ENCODE assay signal across 11 cellular contexts in the genomic region with DNA sequence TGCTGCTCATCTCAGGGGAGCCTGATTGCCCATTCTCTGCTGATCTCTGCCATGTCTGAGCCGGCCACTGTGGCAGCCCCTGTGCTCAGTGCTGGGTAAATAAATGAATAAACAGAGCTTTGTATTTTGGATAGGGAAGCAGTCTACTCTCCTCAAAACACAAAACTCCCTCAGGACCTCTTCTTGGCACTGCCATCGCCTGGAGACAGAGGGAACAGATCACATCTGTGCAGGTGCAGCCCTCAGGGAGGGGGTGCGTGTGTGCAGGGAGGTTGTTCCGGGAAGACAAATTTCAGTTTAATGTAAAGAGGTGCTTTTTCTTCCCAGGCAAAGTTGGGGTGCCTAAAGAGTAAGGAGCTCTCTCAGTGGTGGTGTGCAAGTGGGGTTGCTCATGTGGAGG. TPM values are rescaled to one million over a fixed set of nuclear protein-coding genes. Genes with fewer than 3 reads are reported as not detected.
DNase-seq lines count a peak whose midpoint lies in the region; FAIRE-seq and TF ChIP-seq lines count a peak whose summit lies in the region.
"Had no signal": no experiment of that assay in that cellular context is flagged by ENCODE, and none has a peak within 500 bp of the region (broad histone marks: within the 10 kb centered on the region; RNA-seq: fewer than 3 reads in every experiment).

No MANE protein-coding gene starts in this region.

- no peak for TF ChIP-seq POLR2A in transverse colon (IDR thresholded peaks at IDR 0.05)

- intact Hi-C loops in MCF 10A (cut with micrococcal nuclease), result no loop called here
- intact Hi-C loops in mammary epithelial cell (cut with micrococcal nuclease), result loop anchor here (5.0 kb wide), 1 partner anchor 98 kb away; a partner anchor contains a TSS
- intact Hi-C loops in transverse colon (cut with DNase I; ENCODE audit: low total_unique reads), result no loop called here

- no peaks in the 10 kb centered on the region for H3K9me3 ChIP-seq in mammary epithelial cell (replicated peaks; ENCODE audit: insufficient read depth, low read length)
- no peaks in the 10 kb centered on the region for H3K9me3 ChIP-seq in iPS-18a (ENCODE audit: control insufficient read depth, low read depth, low read length)
- H3K9me3 ChIP-seq in transverse colon, result no peaks in the 10 kb centered on the region
- H3K9me3 ChIP-seq in MG63, result no peaks in the 10 kb centered on the region

- H3K27me3 ChIP-seq in mammary epithelial cell (ENCODE audit: insufficient read depth, low read length) (no peaks in the 10 kb centered on the region), iPS-18a (ENCODE audit: control insufficient read depth, insufficient read depth, low read length) (no peaks in the 10 kb centered on the region), transverse colon (no peaks in the 10 kb centered on the region), MG63 (no peaks in the 10 kb centered on the region)

- BruUV-seq in MCF 10A (replicated peaks; lab: Mats Ljungman, UMichigan), result no TSS peak
- no TSS peak for BruUV-seq in mammary epithelial cell (replicated peaks; lab: Mats Ljungman, UMichigan)

- DNase-seq in MCF 10A (ENCODE audit: unreplicated experiment) (no peak), mammary epithelial cell (no peak), SK-MEL-5 (ENCODE audit: low read depth, low spot score) (peak; percentile 62), transverse colon (peak; percentile 27), NOMO-1 treated with DMSO at 0.1 percent for 48 hours (lab: John Stamatoyannopoulos, UW; ENCODE audit: unreplicated experiment) (no peak), MG63 (no peak), RCC 7860 (ENCODE audit: low spot score) (no peak)
- DNase-seq: foreskin fibroblast; stimulated activated naive CD4-positive, alpha-beta T cell had no signal

- H2AFZ ChIP-seq in mammary epithelial cell (ENCODE audit: low read depth, low read length), result no peak overlapping the region

- in situ Hi-C loops in mammary epithelial cell (cut with MboI; ENCODE audit: low sequenced_read_pairs in 2 of 2), result no loop called here
- in situ Hi-C loops in SK-MEL-5 (cut with HindIII; ENCODE audit: low pct_unique_long_range_greater_than_20kb, low sequenced_read_pairs), result no loop called here
- in situ Hi-C loops in transverse colon (cut with MboI; ENCODE audit: low pct_ligation_motif_present in 1 of 4, low pct_unique_long_range_greater_than_20kb in 1 of 4, low sequenced_read_pairs in 3 of 4), result no loop called here

- peak overlapping the region; percentile 68 for H3K4me3 Mint-ChIP-seq in MCF 10A (ENCODE audit: unreplicated experiment)

- H3K27me3 Mint-ChIP-seq in MCF 10A (ENCODE audit: insufficient read depth, unreplicated experiment), result no peaks in the 10 kb centered on the region

- H3K4me1 Mint-ChIP-seq in MCF 10A (ENCODE audit: insufficient read depth, unreplicated experiment), result peaks cover 13% of the 10 kb centered on the region

- CTCF ChIA-PET in MCF 10A (lab: Yijun Ruan, JAX), result interaction anchor here (0.9 to 1.9 kb wide), 2 partner anchors 10 to 79 kb away, joined by 3 to 10 read pairs; no protein-coding TSS in a partner anchor
- CTCF ChIA-PET in mammary epithelial cell (lab: Charles Lee; ENCODE audit: low non-redundant PET), result no interaction called here

- no peak for FAIRE-seq in RCC 7860 (lab: Jason Lieb, UNC)

- no peaks in the 10 kb centered on the region for H3K79me2 ChIP-seq in mammary epithelial cell (ENCODE audit: insufficient read depth, low read length)

- H3K9ac ChIP-seq in mammary epithelial cell (ENCODE audit: insufficient read depth, low read length) (no peak overlapping the region), iPS-18a (ENCODE audit: low read length) (peak overlapping the region; percentile 88)

- H3K4me2 ChIP-seq in mammary epithelial cell (ENCODE audit: insufficient read depth, low read depth, low read length), result no peak overlapping the region

- H3K4me1 ChIP-seq in mammary epithelial cell (ENCODE audit: insufficient read depth, low read length) (peaks cover 35% of the 10 kb centered on the region), iPS-18a (ENCODE audit: control insufficient read depth, low read depth, low read length) (peaks cover 9% of the 10 kb centered on the region), transverse colon (peaks cover 4 to 26% (median 15%) of the 10 kb centered on the region in 4 donors)

- TF ChIP-seq CTCF in MCF 10A (IDR thresholded peaks at IDR 0.05; ENCODE audit: unreplicated experiment), result no peak
- no peak for TF ChIP-seq CTCF in mammary epithelial cell (conservative IDR thresholded peaks at IDR 0.05 in 1 of 2, IDR thresholded peaks at IDR 0.05 in 1 of 2; ENCODE audit: extremely low read depth in 1 of 2, insufficient read depth in 1 of 2, low read depth in 1 of 2, low read length in 2 of 2)
- TF ChIP-seq CTCF in transverse colon (IDR thresholded peaks at IDR 0.05), result no peak

- no peaks in the 10 kb centered on the region for H4K20me1 ChIP-seq in mammary epithelial cell (ENCODE audit: insufficient read depth, low read length)

- no peak overlapping the region for H3K4me3 ChIP-seq in mammary epithelial cell (replicated peaks in 1 of 3; ENCODE audit: insufficient read depth in 1 of 3, low read depth in 2 of 3, low read length in 3 of 3)
- H3K4me3 ChIP-seq in iPS-18a (ENCODE audit: low read length), result peak overlapping the region; percentile 86
- peak overlapping the region in 1 of 4 donors; percentile 60 for H3K4me3 ChIP-seq in transverse colon
- H3K4me3 ChIP-seq in MG63, result no peak overlapping the region

- no peaks in the 10 kb centered on the region for H3K9me3 Mint-ChIP-seq in MCF 10A (ENCODE audit: unreplicated experiment)

- TF ChIP-seq EP300 in transverse colon (IDR thresholded peaks at IDR 0.05; ENCODE audit: low read depth), result no peak

- no peak overlapping the region for H3K27ac Mint-ChIP-seq in MCF 10A (ENCODE audit: low read depth, unreplicated experiment)

- POLR2A ChIA-PET in MCF 10A (lab: Yijun Ruan, JAX), result interaction anchor here (1.2 kb wide), 1 partner anchor 37 kb away, joined by 4 read pairs; no protein-coding TSS in a partner anchor

- WGBS in mammary epithelial cell (ENCODE audit: low coverage, missing lambda C conversion rate), result 61% methylated on average over 4 of the region's 4 CpGs
- WGBS in transverse colon (ENCODE audit: low coverage in 1 of 2), 2 donors, result 33 to 42% methylated on average over 4 of the region's 4 CpGs

- no peaks in the 10 kb centered on the region for H3K36me3 Mint-ChIP-seq in MCF 10A (ENCODE audit: insufficient read depth, unreplicated experiment)

- H3K27ac ChIP-seq in mammary epithelial cell (ENCODE audit: insufficient read depth, low read depth, low read length), result no peak overlapping the region
- H3K27ac ChIP-seq in iPS-18a (ENCODE audit: low read length), result no peak overlapping the region
- H3K27ac ChIP-seq in transverse colon, result peak overlapping the region; percentile 80 to 94 (median 86)

- dilution Hi-C loops in mammary epithelial cell (cut with HindIII; ENCODE audit: low sequenced_read_pairs), result no loop called here

- no peaks in the 10 kb centered on the region for H3K36me3 ChIP-seq in mammary epithelial cell (ENCODE audit: insufficient read depth, low read length)
- H3K36me3 ChIP-seq in iPS-18a (ENCODE audit: control insufficient read depth, low read depth, low read length), result peaks cover 8% of the 10 kb centered on the region
- no peaks in the 10 kb centered on the region for H3K36me3 ChIP-seq in transverse colon
- peaks cover 8% of the 10 kb centered on the region; the same call in 1 of the 2 replicates for H3K36me3 ChIP-seq in MG63

RNA-seq across cellular contexts. Expression of a gene that starts 7.7 kb away (rescaled TPM):
- total RNA-seq in MCF 10A (2022) (0.34 TPM in 1 of 2 replicates, not detected in the other), mammary epithelial cell (under 1 TPM in 1 of 2 donors, not detected in 1; 0.17 TPM), transverse colon (1 to 10 TPM in 2 of 4 donors, not detected in 2; 1.1 to 1.5 TPM)
- polyA plus RNA-seq in mammary epithelial cell, result 0.10 TPM
- not detected for polyA minus RNA-seq in mammary epithelial cell
- total RNA-seq in SK-MEL-5 (2014; rRNA removed; shearing (Covaris generic)), result 45.5 and 50.6 TPM in 2 replicates
- 57.5 and 61.6 TPM in 2 replicates for polyA plus RNA-seq in SK-MEL-5 (2015; cell fraction: cytosol; rRNA removed)
- 33.2 and 37.7 TPM in 2 replicates for polyA plus RNA-seq in SK-MEL-5 (2015; cell fraction: nucleus; rRNA removed)
- 0.30 TPM in 1 of 2 replicates, not detected in the other for total RNA-seq in MG63 (2014; rRNA removed; shearing (Covaris generic); ENCODE audit: low replicate concordance)

RNA-seq across cellular contexts. Expression of a gene that starts 11.7 kb away (rescaled TPM):
- not detected in 2 replicates for total RNA-seq in MCF 10A (2022)
- total RNA-seq in mammary epithelial cell, result under 1 TPM in 1 of 2 donors, not detected in 1; 0.42 TPM
- 0.23 TPM for polyA plus RNA-seq in mammary epithelial cell
- polyA minus RNA-seq in mammary epithelial cell, result 0.88 TPM
- total RNA-seq in SK-MEL-5 (2014; rRNA removed; shearing (Covaris generic)), result not detected in 2 replicates
- polyA plus RNA-seq in SK-MEL-5 (2015; cell fraction: cytosol; rRNA removed), result 0.11 TPM in 1 of 2 replicates, not detected in the other
- not detected in 2 replicates for polyA plus RNA-seq in SK-MEL-5 (2015; cell fraction: nucleus; rRNA removed)
- total RNA-seq in transverse colon, result 10 to 100 TPM in 1 of 4 donors, 1 to 10 TPM in 2, not detected in 1; 4.5 to 12.3 (median 8.7) TPM
- total RNA-seq in MG63 (2014; rRNA removed; shearing (Covaris generic); ENCODE audit: low replicate concordance), result not detected in 2 replicates

RNA-seq across cellular contexts. Expression of a gene that starts 17.1 kb away (rescaled TPM):
- 253 and 259 TPM in 2 replicates for total RNA-seq in MCF 10A (2022)
- total RNA-seq in mammary epithelial cell, result 100 to 1,000 TPM; 230 to 277 TPM
- 643 TPM for polyA plus RNA-seq in mammary epithelial cell
- 531 TPM for polyA minus RNA-seq in mammary epithelial cell
- 554 and 565 TPM in 2 replicates for total RNA-seq in SK-MEL-5 (2014; rRNA removed; shearing (Covaris generic))
- polyA plus RNA-seq in SK-MEL-5 (2015; cell fraction: cytosol; rRNA removed), result 470 and 485 TPM in 2 replicates
- polyA plus RNA-seq in SK-MEL-5 (2015; cell fraction: nucleus; rRNA removed), result 68.8 and 77.5 TPM in 2 replicates
- 100 to 1,000 TPM in 3 of 4 donors, 10 to 100 TPM in 1; 43.8 to 122 (median 114) TPM for total RNA-seq in transverse colon
- 515 and 870 TPM in 2 replicates for total RNA-seq in MG63 (2014; rRNA removed; shearing (Covaris generic); ENCODE audit: low replicate concordance)

RNA-seq across cellular contexts. Expression of a gene that starts 17.2 kb away (rescaled TPM):
- total RNA-seq in MCF 10A (2022) (22.2 and 27.3 TPM in 2 replicates), mammary epithelial cell (10 to 100 TPM; 18.2 to 24.4 TPM), transverse colon (100 to 1,000 TPM in 1 of 4 donors, 10 to 100 TPM in 3; 16.5 to 166 (median 22.7) TPM)
- 16.2 TPM for polyA plus RNA-seq in mammary epithelial cell
- 24.5 TPM for polyA minus RNA-seq in mammary epithelial cell
- 9.6 and 12.5 TPM in 2 replicates for total RNA-seq in SK-MEL-5 (2014; rRNA removed; shearing (Covaris generic))
- polyA plus RNA-seq in SK-MEL-5 (2015; cell fraction: cytosol; rRNA removed), result 7.6 and 8.8 TPM in 2 replicates
- polyA plus RNA-seq in SK-MEL-5 (2015; cell fraction: nucleus; rRNA removed), result 49.5 and 50.4 TPM in 2 replicates
- total RNA-seq in MG63 (2014; rRNA removed; shearing (Covaris generic); ENCODE audit: low replicate concordance), result 12.2 and 14.5 TPM in 2 replicates

RNA-seq across cellular contexts. Expression of a gene that starts 30.4 kb away (rescaled TPM):
- total RNA-seq in MCF 10A (2022), result not detected in 2 replicates
- not detected for total RNA-seq in mammary epithelial cell
- not detected for polyA plus RNA-seq in mammary epithelial cell
- polyA minus RNA-seq in mammary epithelial cell, result not detected
- not detected in 2 replicates for total RNA-seq in SK-MEL-5 (2014; rRNA removed; shearing (Covaris generic))
- not detected in 2 replicates for polyA plus RNA-seq in SK-MEL-5 (2015; cell fraction: cytosol; rRNA removed)
- not detected in 2 replicates for polyA plus RNA-seq in SK-MEL-5 (2015; cell fraction: nucleus; rRNA removed)
- not detected for total RNA-seq in transverse colon
- total RNA-seq in MG63 (2014; rRNA removed; shearing (Covaris generic); ENCODE audit: low replicate concordance), result not detected in 2 replicates
- polyA plus RNA-seq: adipose tissue had no signal

Comparison
In these comparisons a context has a peak if more than half of its experiments do, and no peak if none do; other contexts are left out.
1. DNase-seq: peak in SK-MEL-5 (single experiment) and transverse colon (single experiment); none in MCF 10A (single experiment), mammary epithelial cell (single experiment), NOMO-1 treated with DMSO at 0.1 percent for 48 hours (single experiment), MG63 (single experiment) and RCC 7860 (single experiment).
2. H3K27ac ChIP-seq: peak in transverse colon (4 of 4); none in mammary epithelial cell (single experiment) and iPS-18a (single experiment).
3. RNA of a gene that starts 7.7 kb away (total RNA-seq): 45.5 to 50.6 TPM in SK-MEL-5; 1.1 to 1.5 TPM in transverse colon, 0.30 TPM in MG63, 0.34 TPM in MCF 10A and 0.17 TPM in mammary epithelial cell; every median in the first group is over 10 times any median in the second.